Comparison of ENCODE assay signal across 8 cellular contexts in genomic region chr4:76752911-76753494, GRCh38.
DNase-seq lines count a peak whose midpoint lies in the region; ATAC-seq and TF ChIP-seq lines count a peak whose summit lies in the region.

No MANE protein-coding gene starts in this region.

- no peak overlapping the region for H3K4me3 Mint-ChIP-seq in activated T-cell treated with anti-CD3 and anti-CD28 coated beads, Interleukin-2, amount 50 U/mL, for 4 hours

- no peaks in the 10 kb centered on the region for H3K4me1 Mint-ChIP-seq in activated T-cell treated with anti-CD3 and anti-CD28 coated beads, Interleukin-2, amount 50 U/mL, for 4 hours (ENCODE audit: low read depth)

- intact Hi-C loops in left ventricle myocardium superior (cut with micrococcal nuclease): no loop called here

- TF ChIP-seq POLR2A in upper lobe of left lung (IDR thresholded peaks at IDR 0.05): no peak

- peak; percentile 30 to 48 for ATAC-seq in activated T-cell treated with anti-CD3 and anti-CD28 coated beads, Interleukin-2, amount 50 U/mL, for 4 hours
- ATAC-seq in left ventricle myocardium superior (peak; percentile 90), upper lobe of left lung (ENCODE audit: low FRiP score in 2 of 2) (peak; percentile 60 to 65), GM19023 (IDR thresholded peaks at IDR 0.05; ENCODE audit: unreplicated experiment) (no peak)

- H3K27me3 Mint-ChIP-seq in activated T-cell treated with anti-CD3 and anti-CD28 coated beads, Interleukin-2, amount 50 U/mL, for 4 hours (ENCODE audit: low read depth): peaks cover 21% of the 10 kb centered on the region

- DNase-seq in activated T-cell treated with anti-CD3 and anti-CD28 coated beads, Interleukin-2, amount 50 U/mL, for 4 hours: no peak
- no peak for DNase-seq in activated T-cell treated with anti-CD3 and anti-CD28 coated beads, Interleukin-2, amount 50 U/mL, for 48 hours
- DNase-seq in adipocyte (ENCODE audit: low read depth) (peak; percentile 91), left ventricle myocardium superior (no peak), upper lobe of left lung (no peak), SIG-M5 treated with dmso at 0.1 percent for 504 hours (lab: John Stamatoyannopoulos, UW; ENCODE audit: unreplicated experiment) (no peak), SKM-1 treated with dmso at 0.1 percent for 144 hours (lab: John Stamatoyannopoulos, UW; ENCODE audit: unreplicated experiment) (no peak)

- peak overlapping the region in 3 of 4 donors; percentile 31 to 53 (median 35) for H3K27ac ChIP-seq in upper lobe of left lung

- H3K36me3 Mint-ChIP-seq in activated T-cell treated with anti-CD3 and anti-CD28 coated beads, Interleukin-2, amount 50 U/mL, for 4 hours (ENCODE audit: insufficient read depth): no peaks in the 10 kb centered on the region

- no peaks in the 10 kb centered on the region for H3K27me3 ChIP-seq in adipocyte (replicated peaks; ENCODE audit: control insufficient read depth, insufficient read depth, low read length)
- H3K27me3 ChIP-seq in upper lobe of left lung: no peaks in the 10 kb centered on the region

- peaks cover 25% of the 10 kb centered on the region for H3K4me1 ChIP-seq in adipocyte (ENCODE audit: control insufficient read depth, insufficient read depth, low read length)
- H3K4me1 ChIP-seq in upper lobe of left lung: peaks cover 2 to 12% (median 6%) of the 10 kb centered on the region in 4 donors

- H3K36me3 ChIP-seq in adipocyte (ENCODE audit: control insufficient read depth, insufficient read depth, low read length, severe bottlenecking): no peaks in the 10 kb centered on the region
- peaks cover 0 to 16% (median 5%) of the 10 kb centered on the region in 4 donors for H3K36me3 ChIP-seq in upper lobe of left lung

- TF ChIP-seq CTCF in upper lobe of left lung (IDR thresholded peaks at IDR 0.05): no peak

- WGBS in upper lobe of left lung, 2 donors: 53% methylated on average over 2 of the region's 2 CpGs

- no peak for TF ChIP-seq EP300 in upper lobe of left lung (IDR thresholded peaks at IDR 0.05)

- peak overlapping the region; percentile 76 for H3K9ac ChIP-seq in adipocyte (ENCODE audit: low read length)

- H3K4me3 ChIP-seq in adipocyte (ENCODE audit: low read length): peak overlapping the region; percentile 68
- H3K4me3 ChIP-seq in upper lobe of left lung: no peak overlapping the region

- H3K9me3 ChIP-seq in adipocyte (ENCODE audit: control insufficient read depth, low read length) (no peaks in the 10 kb centered on the region), upper lobe of left lung (no peaks in the 10 kb centered on the region)

- peaks cover 8% of the 10 kb centered on the region for H3K9me3 Mint-ChIP-seq in activated T-cell treated with anti-CD3 and anti-CD28 coated beads, Interleukin-2, amount 50 U/mL, for 4 hours
